1 cellular context compared by ENCODE assay signal in genomic region chr3:9316881-9317341, GRCh38.
TF ChIP-seq lines count a peak whose summit lies in the region.

No MANE protein-coding gene starts in this region.

TF ChIP-seq in GM23338, 12 proteins besides CTCF, POLR2A, EP300 and RAD21 (continued from another document):
- peak; percentile 92 for TF ChIP-seq ZNF462 (CRISPR knock-in tag; IDR thresholded peaks at IDR 0.05)
